In genomic region chr3:55879901-55880331, GRCh38 we compare ENCODE assay signal across 26 cellular contexts.
DNase-seq lines count a peak whose midpoint lies in the region; ATAC-seq and TF ChIP-seq lines count a peak whose summit lies in the region.
"Had no signal": no experiment of that assay in that cellular context is flagged by ENCODE, and none has a peak within 500 bp of the region (broad histone marks: within the 10 kb centered on the region; RNA-seq: fewer than 3 reads in every experiment).

No MANE protein-coding gene starts in this region.

- dilution Hi-C loops in mammary epithelial cell (cut with HindIII; ENCODE audit: low sequenced_read_pairs): no loop called here

- no peaks in the 10 kb centered on the region for H3K79me2 ChIP-seq in mammary epithelial cell (ENCODE audit: insufficient read depth, low read length)

- no peak overlapping the region for H3K4me2 ChIP-seq in mammary epithelial cell (ENCODE audit: insufficient read depth, low read depth, low read length)

- H3K4me3 ChIP-seq in mammary epithelial cell (replicated peaks in 1 of 3; ENCODE audit: insufficient read depth in 1 of 3, low read depth in 2 of 3, low read length in 3 of 3) (no peak overlapping the region), fibroblast of villous mesenchyme (ENCODE audit: low read depth, low read length) (no peak overlapping the region), esophagus squamous epithelium (no peak overlapping the region)
- H3K4me3 ChIP-seq: coronary artery, Peyer's patch, SK-N-MC had no signal

- no peak overlapping the region for H2AFZ ChIP-seq in mammary epithelial cell (ENCODE audit: low read depth, low read length)

- no peak overlapping the region for H3K9ac ChIP-seq in mammary epithelial cell (ENCODE audit: insufficient read depth, low read length)

- H3K9me3 Mint-ChIP-seq in MCF 10A (ENCODE audit: unreplicated experiment): no peaks in the 10 kb centered on the region
- H3K9me3 Mint-ChIP-seq in chondrocyte (ENCODE audit: low read depth): no peaks in the 10 kb centered on the region
- no peaks in the 10 kb centered on the region for H3K9me3 Mint-ChIP-seq in stimulated activated naive CD8-positive, alpha-beta T cell treated with anti-CD3 and anti-CD28 coated beads, Interleukin-15, amount 100 ng/mL, for 72 hours
- H3K9me3 Mint-ChIP-seq: activated T-helper 2 cell treated with anti-CD3 and anti-CD28 coated beads, Interferon-gamma antibody, Interleukin-2, Interleukin-4, amounts not matched to agents 10 μg/mL and 5 μg/mL and 100 μg/mL, durations not matched to agents 14 hours and 24 hours and 36 hours; brain; endodermal cell had no signal

- 36% methylated on average over 2 of the region's 2 CpGs for WGBS in mammary epithelial cell (ENCODE audit: low coverage, missing lambda C conversion rate)
- WGBS in esophagus squamous epithelium, 2 donors: 5 to 21% methylated on average over 2 of the region's 2 CpGs

- ATAC-seq in stimulated activated naive CD8-positive, alpha-beta T cell treated with anti-CD3 and anti-CD28 coated beads, Interleukin-15, amount 100 ng/mL, for 72 hours: no peak
- no peak for ATAC-seq in stimulated activated naive CD8-positive, alpha-beta T cell treated with anti-CD3 and anti-CD28 coated beads, Interleukin-15, Interleukin-2, amounts not matched to agents 100 U/mL and 50 U/mL, for 24 hours
- ATAC-seq: HepG2 had no signal

- POLR2A ChIA-PET in MCF 10A (lab: Yijun Ruan, JAX): interaction anchor here (0.7 to 1.0 kb wide), 4 partner anchors 11 to 1021 kb away, joined by 3 to 4 read pairs (median 3); no protein-coding TSS in a partner anchor

- in situ Hi-C loops in mammary epithelial cell (cut with MboI; ENCODE audit: low sequenced_read_pairs in 2 of 2): loop anchor here in 1 of 2 donors (25.0 kb wide), 2 partner anchors 143 to 268 kb away; no protein-coding TSS in a partner anchor

- H3K4me3 Mint-ChIP-seq in MCF 10A (ENCODE audit: unreplicated experiment) (no peak overlapping the region), chondrocyte (ENCODE audit: unreplicated experiment) (no peak overlapping the region)
- no peak overlapping the region for H3K4me3 Mint-ChIP-seq in stimulated activated naive CD8-positive, alpha-beta T cell treated with anti-CD3 and anti-CD28 coated beads, Interleukin-15, amount 100 ng/mL, for 72 hours
- H3K4me3 Mint-ChIP-seq: activated naive CD8-positive, alpha-beta T cell; brain; endodermal cell had no signal

- intact Hi-C loops in MCF 10A (cut with micrococcal nuclease) (loop anchor here (10.0 kb wide), 1 partner anchor 255 kb away; no protein-coding TSS in a partner anchor), mammary epithelial cell (cut with micrococcal nuclease) (no loop called here), esophagus squamous epithelium (cut with DNase I) (no loop called here)

- H3K36me3 Mint-ChIP-seq in MCF 10A (ENCODE audit: insufficient read depth, unreplicated experiment) (no peaks in the 10 kb centered on the region), chondrocyte (ENCODE audit: low read depth) (no peaks in the 10 kb centered on the region)
- H3K36me3 Mint-ChIP-seq: activated naive CD8-positive, alpha-beta T cell; brain had no signal

- peaks cover 12% of the 10 kb centered on the region for H3K4me1 ChIP-seq in mammary epithelial cell (ENCODE audit: insufficient read depth, low read length)
- H3K4me1 ChIP-seq in esophagus squamous epithelium: peaks cover 0 to 35% (median 0%) of the 10 kb centered on the region in 3 donors
- H3K4me1 ChIP-seq: BE2C, Peyer's patch had no signal

- CTCF ChIA-PET in MCF 10A (lab: Yijun Ruan, JAX) (interaction anchor here (0.6 to 0.8 kb wide), 3 partner anchors 17 to 1022 kb away, joined by 3 read pairs; no protein-coding TSS in a partner anchor), mammary epithelial cell (lab: Charles Lee; ENCODE audit: low non-redundant PET) (no interaction called here)

- TF ChIP-seq CTCF in MCF 10A (IDR thresholded peaks at IDR 0.05; ENCODE audit: unreplicated experiment) (no peak), mammary epithelial cell (conservative IDR thresholded peaks at IDR 0.05 in 1 of 2, IDR thresholded peaks at IDR 0.05 in 1 of 2; ENCODE audit: extremely low read depth in 1 of 2, insufficient read depth in 1 of 2, low read depth in 1 of 2, low read length in 2 of 2) (no peak), chondrocyte (IDR thresholded peaks at IDR 0.05) (peak; percentile 14), fibroblast of villous mesenchyme (IDR thresholded peaks at IDR 0.05; ENCODE audit: insufficient read depth, low read depth, low read length) (no peak), esophagus squamous epithelium (IDR thresholded peaks at IDR 0.05) (peak in 1 of 6 experiments; percentile 13)

- no peak for TF ChIP-seq POLR2A in esophagus squamous epithelium (IDR thresholded peaks at IDR 0.05)

- H3K36me3 ChIP-seq in mammary epithelial cell (ENCODE audit: insufficient read depth, low read length) (no peaks in the 10 kb centered on the region), esophagus squamous epithelium (no peaks in the 10 kb centered on the region)
- H3K36me3 ChIP-seq: BE2C, Peyer's patch had no signal

- no peaks in the 10 kb centered on the region for H3K27me3 Mint-ChIP-seq in MCF 10A (ENCODE audit: insufficient read depth, unreplicated experiment)
- no peaks in the 10 kb centered on the region for H3K27me3 Mint-ChIP-seq in chondrocyte (ENCODE audit: low read depth)
- H3K27me3 Mint-ChIP-seq in stimulated activated naive CD8-positive, alpha-beta T cell treated with anti-CD3 and anti-CD28 coated beads, Interleukin-15, amount 100 ng/mL, for 72 hours: no peaks in the 10 kb centered on the region
- H3K27me3 Mint-ChIP-seq: activated naive CD8-positive, alpha-beta T cell had no signal

- DNase-seq in MCF 10A (ENCODE audit: unreplicated experiment) (peak; percentile 33), mammary epithelial cell (no peak), chondrocyte (ENCODE audit: low spot score) (no peak), fibroblast of villous mesenchyme (ENCODE audit: low read depth) (peak; percentile 47), esophagus squamous epithelium (lab: John Stamatoyannopoulos, UW) (no peak)
- DNase-seq in activated CD4-positive, alpha-beta T cell treated with anti-CD3 and anti-CD28 coated beads for 1 hour: no peak
- DNase-seq in stimulated activated naive CD8-positive, alpha-beta T cell treated with anti-CD3 and anti-CD28 coated beads, Interleukin-15, amount 100 ng/mL, for 72 hours: no peak
- no peak for DNase-seq in stimulated activated naive CD8-positive, alpha-beta T cell treated with anti-CD3 and anti-CD28 coated beads, Interleukin-15, Interleukin-2, amounts not matched to agents 100 U/mL and 50 U/mL, for 24 hours
- DNase-seq: 8988T; activated CD8-positive, alpha-beta memory T cell treated with anti-CD3 and anti-CD28 coated beads, Interleukin-2, amount 50 U/mL, for 4 hours; BE2C; DND-41; endodermal cell; NCI-H1092 treated with DMSO at 0.1 percent for 48 hours; NCI-H2081; Peyer's patch; small intestine; stimulated activated CD4-positive, alpha-beta T cell treated with anti-CD3 and anti-CD28 coated beads, Interleukin-2, amount 100 ng/mL, for 48 hours; stimulated activated naive CD4-positive, alpha-beta T cell had no signal

- no peaks in the 10 kb centered on the region for H3K27me3 ChIP-seq in mammary epithelial cell (ENCODE audit: insufficient read depth, low read length)
- H3K27me3 ChIP-seq in esophagus squamous epithelium: no peaks in the 10 kb centered on the region
- H3K27me3 ChIP-seq: BE2C, Peyer's patch had no signal

- H3K27ac ChIP-seq in mammary epithelial cell (ENCODE audit: insufficient read depth, low read depth, low read length) (no peak overlapping the region), esophagus squamous epithelium (peak overlapping the region in 2 of 4 donors; percentile 54 to 61)
- H3K27ac ChIP-seq: coronary artery, Peyer's patch, SK-N-MC, VCaP had no signal

- H3K4me1 Mint-ChIP-seq in MCF 10A (ENCODE audit: insufficient read depth, unreplicated experiment) (peaks cover 19% of the 10 kb centered on the region), chondrocyte (ENCODE audit: low read depth) (peaks cover 20% of the 10 kb centered on the region)
- H3K4me1 Mint-ChIP-seq in stimulated activated naive CD8-positive, alpha-beta T cell treated with anti-CD3 and anti-CD28 coated beads, Interleukin-15, amount 100 ng/mL, for 72 hours: no peaks in the 10 kb centered on the region

- BruUV-seq in MCF 10A (replicated peaks; lab: Mats Ljungman, UMichigan) (no TSS peak), mammary epithelial cell (replicated peaks; lab: Mats Ljungman, UMichigan) (no TSS peak)

- no peaks in the 10 kb centered on the region for H4K20me1 ChIP-seq in mammary epithelial cell (ENCODE audit: insufficient read depth, low read length)

- H3K27ac Mint-ChIP-seq in MCF 10A (ENCODE audit: low read depth, unreplicated experiment) (peak overlapping the region; percentile 54), chondrocyte (ENCODE audit: unreplicated experiment) (peak overlapping the region; percentile 63)
- H3K27ac Mint-ChIP-seq in stimulated activated naive CD8-positive, alpha-beta T cell treated with anti-CD3 and anti-CD28 coated beads, Interleukin-15, amount 100 ng/mL, for 72 hours: no peak overlapping the region
- H3K27ac Mint-ChIP-seq: activated naive CD8-positive, alpha-beta T cell; activated T-helper 2 cell treated with anti-CD3 and anti-CD28 coated beads, Interferon-gamma antibody, Interleukin-2, Interleukin-4, amounts not matched to agents 10 μg/mL and 5 μg/mL and 100 μg/mL, durations not matched to agents 14 hours and 24 hours and 36 hours; brain; endodermal cell had no signal

- H3K9me3 ChIP-seq in mammary epithelial cell (replicated peaks; ENCODE audit: insufficient read depth, low read length) (no peaks in the 10 kb centered on the region), esophagus squamous epithelium (no peaks in the 10 kb centered on the region)
- H3K9me3 ChIP-seq: BE2C, Peyer's patch had no signal

Comparison
In these comparisons a context has a peak if more than half of its experiments do, and no peak if none do; other contexts are left out.
1. DNase-seq: peak in MCF 10A (single experiment) and fibroblast of villous mesenchyme (single experiment); none in mammary epithelial cell (single experiment), chondrocyte (single experiment), activated CD4-positive, alpha-beta T cell treated with anti-CD3 and anti-CD28 coated beads for 1 hour (single experiment), stimulated activated naive CD8-positive, alpha-beta T cell treated with anti-CD3 and anti-CD28 coated beads, Interleukin-15, amount 100 ng/mL, for 72 hours (0 of 2), esophagus squamous epithelium (single experiment) and stimulated activated naive CD8-positive, alpha-beta T cell treated with anti-CD3 and anti-CD28 coated beads, Interleukin-15, Interleukin-2, amounts not matched to agents 100 U/mL and 50 U/mL, for 24 hours (single experiment).
2. H3K27ac Mint-ChIP-seq: peak in MCF 10A (single experiment) and chondrocyte (single experiment); none in stimulated activated naive CD8-positive, alpha-beta T cell treated with anti-CD3 and anti-CD28 coated beads, Interleukin-15, amount 100 ng/mL, for 72 hours (0 of 2).